8 cellular contexts compared by ENCODE assay signal in the genomic region with DNA sequence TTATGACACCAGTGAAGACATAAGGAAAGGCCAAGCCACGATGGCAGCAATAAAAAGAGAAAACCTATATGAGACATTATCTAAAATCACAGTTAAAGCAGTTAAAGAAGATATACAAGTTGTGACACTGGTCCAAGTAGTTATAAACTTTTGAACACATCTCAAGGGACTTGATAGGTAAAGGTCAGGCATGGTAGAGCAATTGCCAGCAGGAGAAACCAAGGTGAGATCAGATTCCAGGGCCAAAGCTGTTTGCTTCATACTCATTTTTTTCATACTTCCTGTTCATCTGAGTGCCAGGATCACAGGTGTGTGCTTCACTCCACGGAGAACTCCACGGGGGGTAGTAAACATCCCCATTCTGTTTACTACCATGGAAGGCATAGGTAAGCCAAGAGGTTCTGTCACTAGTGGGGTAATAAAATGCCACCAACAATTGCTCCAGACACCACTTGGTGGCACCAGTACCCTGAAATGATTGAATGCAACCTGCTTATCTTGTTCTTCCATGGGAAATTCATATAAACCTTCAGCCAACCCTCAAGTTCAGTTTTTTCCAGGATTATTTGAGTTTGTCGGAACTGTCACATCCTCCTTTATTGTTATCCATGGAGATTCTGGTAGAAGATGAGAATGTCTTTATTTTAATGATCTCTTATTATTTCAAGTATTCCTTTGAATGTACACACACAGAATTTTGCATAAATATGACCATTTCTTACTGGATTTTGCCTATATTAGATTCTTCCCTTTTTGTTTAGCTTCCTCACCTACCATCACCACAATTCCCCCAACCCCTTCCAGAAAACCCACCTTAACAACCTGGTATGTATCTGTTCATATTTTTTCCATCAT. TPM values are rescaled to one million over a fixed set of nuclear protein-coding genes. Genes with fewer than 3 reads are reported as not detected.
DNase-seq lines count a peak whose midpoint lies in the region; ATAC-seq and TF ChIP-seq lines count a peak whose summit lies in the region.
"Had no signal": no experiment of that assay in that cellular context is flagged by ENCODE, and none has a peak within 500 bp of the region (broad histone marks: within the 10 kb centered on the region; RNA-seq: fewer than 3 reads in every experiment).

No MANE protein-coding gene starts in this region.

- H3K36me3 ChIP-seq in KMS-11 (ENCODE audit: insufficient read depth) (no peaks in the 10 kb centered on the region), RWPE2 (ENCODE audit: low read depth) (no peaks in the 10 kb centered on the region)
- H3K36me3 ChIP-seq: neutrophil had no signal

- H4K20me1 ChIP-seq in KMS-11 (ENCODE audit: insufficient read depth), result no peaks in the 10 kb centered on the region

- no peak overlapping the region for H3K9ac ChIP-seq in KMS-11

- H3K9me3 ChIP-seq in RWPE2 (ENCODE audit: severe bottlenecking), result no peaks in the 10 kb centered on the region
- H3K9me3 ChIP-seq: neutrophil had no signal

- in situ Hi-C loops in GM13977 (cut with MboI; ENCODE audit: low pct_unique_long_range_greater_than_20kb, low sequenced_read_pairs, unreplicated experiment), result no loop called here

- H3K79me2 ChIP-seq in KMS-11 (ENCODE audit: insufficient read depth, low read depth), result no peaks in the 10 kb centered on the region

- peak; percentile 50; the same call in 2 of the 3 replicates for ATAC-seq in RWPE2 (ENCODE audit: low read depth)
- ATAC-seq in sciatic nerve, result peak; percentile 59
- ATAC-seq in HG02798 (IDR thresholded peaks at IDR 0.05; ENCODE audit: poor library complexity, unreplicated experiment), result no peak

- H3K27me3 ChIP-seq in KMS-11 (ENCODE audit: insufficient read depth, low read depth), result no peaks in the 10 kb centered on the region
- H3K27me3 ChIP-seq in RWPE2 (ENCODE audit: insufficient read depth, poor library complexity, severe bottlenecking), result no peaks in the 10 kb centered on the region
- H3K27me3 ChIP-seq: neutrophil had no signal

- DNase-seq in GM13977 (ENCODE audit: low spot score) (peak; percentile 3), RWPE2 (ENCODE audit: low spot score) (no peak), fibroblast of villous mesenchyme (ENCODE audit: low read depth) (peak; percentile 1), sciatic nerve (ENCODE audit: low spot score) (no peak), NOMO-1 (lab: John Stamatoyannopoulos, UW; ENCODE audit: unreplicated experiment in 2 of 2) (no peak)

- TF ChIP-seq CTCF in GM13977 (IDR thresholded peaks at IDR 0.05; ENCODE audit: extremely low read depth, insufficient read depth, missing control alignments), result peak; percentile 21
- peak; percentile 90 for TF ChIP-seq CTCF in KMS-11 (conservative IDR thresholded peaks at IDR 0.05; ENCODE audit: low read depth, low read length)
- peak; percentile 57 for TF ChIP-seq CTCF in RWPE2 (IDR thresholded peaks at IDR 0.05; ENCODE audit: poor library complexity, severe bottlenecking)
- TF ChIP-seq CTCF in fibroblast of villous mesenchyme (IDR thresholded peaks at IDR 0.05; ENCODE audit: insufficient read depth, low read depth, low read length), result peak; percentile 3

- no peak overlapping the region for H3K4me2 ChIP-seq in KMS-11

- peak overlapping the region; percentile 8; the same call in 1 of the 2 replicates for H2AFZ ChIP-seq in KMS-11 (ENCODE audit: low read depth)

- peaks cover 5% of the 10 kb centered on the region for H3K4me1 ChIP-seq in KMS-11 (ENCODE audit: low read depth, poor library complexity, severe bottlenecking)
- no peaks in the 10 kb centered on the region for H3K4me1 ChIP-seq in RWPE2 (ENCODE audit: insufficient read depth, poor library complexity, severe bottlenecking)

- H3K4me3 ChIP-seq in KMS-11 (IDR thresholded peaks at IDR 0.05; ENCODE audit: insufficient read depth, low read depth, low read length) (no peak overlapping the region), RWPE2 (ENCODE audit: severe bottlenecking) (no peak overlapping the region), fibroblast of villous mesenchyme (ENCODE audit: low read depth, low read length) (no peak overlapping the region)

- H3K27ac ChIP-seq in KMS-11 (no peak overlapping the region), RWPE2 (ENCODE audit: poor library complexity, severe bottlenecking) (no peak overlapping the region)
- H3K27ac ChIP-seq: neutrophil had no signal

- intact Hi-C loops in sciatic nerve (cut with DNase I), result no loop called here

RNA-seq across cellular contexts. Expression of gene TSPAN8, which starts 59.2 kb away (rescaled TPM):
- total RNA-seq in fibroblast of villous mesenchyme (0.43 TPM in 1 of 2 replicates, not detected in the other), sciatic nerve (76.1 TPM)

Comparison
In these comparisons a context has a peak if more than half of its experiments do, and no peak if none do; other contexts are left out.
1. DNase-seq: peak in GM13977 (single experiment) and fibroblast of villous mesenchyme (single experiment); none in RWPE2 (single experiment), sciatic nerve (single experiment) and NOMO-1 (0 of 2).
2. CTCF ChIP-seq: peak in every context shown above with its lines; median percentile 90 in KMS-11; 57 in RWPE2; 21 in GM13977; 3 in fibroblast of villous mesenchyme.
3. RNA of gene TSPAN8, which starts 59.2 kb away (total RNA-seq): 76.1 TPM in sciatic nerve (single experiment); 0.43 TPM in fibroblast of villous mesenchyme; every median in the first group is over 10 times any median in the second.